ENCODE assay signal across 23 cellular contexts in the genomic region with DNA sequence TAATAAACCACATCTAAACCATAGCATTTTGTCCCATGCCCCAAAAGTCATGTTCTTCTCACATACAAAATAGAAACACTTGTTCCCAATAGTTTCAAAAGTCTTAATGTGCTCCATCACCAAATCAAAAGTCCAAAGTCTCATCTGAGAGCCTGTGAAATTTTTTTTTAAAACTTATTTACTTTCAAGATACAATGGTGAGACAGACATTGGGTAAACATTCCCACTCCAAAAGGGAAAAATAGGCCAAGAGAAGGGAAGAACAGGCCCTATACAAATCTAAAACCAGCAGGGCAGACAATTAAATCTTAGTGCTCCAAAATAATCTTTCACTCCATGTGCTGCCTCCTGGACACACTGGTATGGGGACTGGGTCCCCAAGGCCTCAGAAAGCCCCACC.
"Had no signal": no experiment of that assay in that cellular context is flagged by ENCODE, and none has a peak within 500 bp of the region (broad histone marks: within the 10 kb centered on the region; RNA-seq: fewer than 3 reads in every experiment).

No MANE protein-coding gene starts in this region.

- H3K27ac ChIP-seq: brain microvascular endothelial cell, cardiac muscle cell had no signal

- DNase-seq: activated CD4-positive, alpha-beta memory T cell treated with anti-CD3 and anti-CD28 coated beads for 36 hours; activated CD4-positive, alpha-beta T cell treated with anti-CD3 and anti-CD28 coated beads, Interleukin-2, amount 10 ng/mL, durations not matched to agents 7 days and 5 days; activated CD4-positive, CD25-positive, alpha-beta regulatory T cell; activated CD8-positive, alpha-beta memory T cell treated with anti-CD3 and anti-CD28 coated beads for 24 hours; activated gamma-delta T cell; activated naive CD4-positive, alpha-beta T cell treated with anti-CD3 and anti-CD28 coated beads for 36 hours; activated T-cell treated with anti-CD3 and anti-CD28 coated beads, Interleukin-2, amount 50 U/mL, for 48 hours; amygdala; brain microvascular endothelial cell; NCI-H1105 treated with DMSO at 0.1 percent for 48 hours; NCI-H146; NCI-H187 treated with DMSO at 0.1 percent for 48 hours; NCI-H2081 treated with DMSO at 0.1 percent for 48 hours; NCI-H446 treated with DMSO at 0.1 percent for 48 hours; NCI-H526; NCI-H774; SIG-M5; T-helper 17 cell; T-helper 9 cell had no signal

- H3K27me3 Mint-ChIP-seq: activated CD4-positive, alpha-beta memory T cell treated with anti-CD3 and anti-CD28 coated beads for 36 hours; activated CD4-positive, alpha-beta T cell treated with anti-CD3 and anti-CD28 coated beads, Interleukin-2, amount 10 ng/mL, durations not matched to agents 7 days and 5 days; activated naive CD8-positive, alpha-beta T cell; activated T-helper 17 cell treated with anti-CD3 and anti-CD28 coated beads, Interleukin-2, amount 50 U/mL, for 72 hours; T-helper 17 cell had no signal

- H3K27me3 ChIP-seq: brain microvascular endothelial cell, cardiac muscle cell had no signal

- ATAC-seq: activated T-helper 17 cell treated with anti-CD3 and anti-CD28 coated beads, Interleukin-2, amount 50 U/mL, for 72 hours; T-helper 17 cell had no signal

- H3K36me3 ChIP-seq: brain microvascular endothelial cell, cardiac muscle cell had no signal

- H3K27ac Mint-ChIP-seq: activated CD4-positive, alpha-beta memory T cell treated with anti-CD3 and anti-CD28 coated beads for 36 hours; activated CD4-positive, alpha-beta T cell treated with anti-CD3 and anti-CD28 coated beads, Interleukin-2, amount 10 ng/mL, durations not matched to agents 7 days and 5 days; activated naive CD4-positive, alpha-beta T cell treated with anti-CD3 and anti-CD28 coated beads for 36 hours; activated T-helper 17 cell treated with anti-CD3 and anti-CD28 coated beads, Interleukin-2, amount 50 U/mL, for 72 hours; T-helper 17 cell had no signal

- H3K4me3 Mint-ChIP-seq: activated CD4-positive, alpha-beta memory T cell treated with anti-CD3 and anti-CD28 coated beads for 36 hours; activated CD4-positive, alpha-beta T cell treated with anti-CD3 and anti-CD28 coated beads, Interleukin-2, amount 10 ng/mL, durations not matched to agents 7 days and 5 days; activated naive CD4-positive, alpha-beta T cell treated with anti-CD3 and anti-CD28 coated beads for 36 hours; activated naive CD8-positive, alpha-beta T cell; activated T-helper 17 cell treated with anti-CD3 and anti-CD28 coated beads, Interleukin-2, amount 50 U/mL, for 72 hours; T-helper 17 cell had no signal

- H3K4me3 ChIP-seq: cardiac muscle cell had no signal

- FAIRE-seq: TTC549 had no signal
